9 cellular contexts compared by ENCODE assay signal in the genomic region with DNA sequence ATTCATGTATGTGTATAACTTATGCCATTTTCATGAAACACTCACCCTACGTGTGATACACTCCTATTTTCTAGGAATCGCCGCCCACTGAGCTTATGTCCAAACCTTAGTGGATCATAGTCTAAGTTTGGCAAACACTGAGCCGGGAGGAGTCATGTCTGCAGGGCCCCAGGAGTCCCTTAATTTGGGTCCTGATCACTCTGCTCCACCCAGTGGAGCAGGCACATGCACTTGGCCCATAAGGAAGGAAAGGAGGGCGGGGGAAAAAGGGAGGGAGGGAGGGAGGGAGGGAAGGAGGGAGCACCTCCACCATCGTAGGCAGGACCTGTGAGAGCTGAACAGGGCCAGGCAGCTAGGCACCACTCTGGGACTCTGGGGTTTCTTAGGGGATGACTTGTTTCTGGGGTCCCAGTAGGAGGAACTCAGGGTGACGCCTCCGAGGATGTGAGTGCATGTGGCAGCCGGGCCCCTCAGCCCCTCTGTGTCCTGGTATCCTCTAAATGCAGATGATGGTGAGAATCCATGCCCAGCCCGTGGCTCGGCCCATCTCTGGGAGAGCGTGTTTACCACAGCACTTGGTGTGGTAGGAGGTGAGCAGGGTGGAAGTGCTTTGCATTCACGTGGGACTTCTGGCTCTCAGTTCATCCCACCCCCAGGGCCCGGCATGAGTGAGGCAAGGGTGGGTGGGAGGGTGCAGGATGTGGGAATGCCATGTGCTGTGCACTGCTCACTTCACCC.
DNase-seq lines count a peak whose midpoint lies in the region; ATAC-seq, FAIRE-seq and TF ChIP-seq lines count a peak whose summit lies in the region.
"Had no signal": no experiment of that assay in that cellular context is flagged by ENCODE, and none has a peak within 500 bp of the region (broad histone marks: within the 10 kb centered on the region; RNA-seq: fewer than 3 reads in every experiment).

No MANE protein-coding gene starts in this region.

- H3K4me3 Mint-ChIP-seq in stimulated activated naive CD8-positive, alpha-beta T cell treated with anti-CD3 and anti-CD28 coated beads, Interleukin-15, amount 100 ng/mL, for 72 hours, result peak overlapping the region; percentile 82 to 88
- no peak overlapping the region for H3K4me3 Mint-ChIP-seq in Caco-2 (ENCODE audit: unreplicated experiment)

- POLR2A ChIA-PET in Caco-2 (lab: Charles Lee), result no interaction called here

- no peaks in the 10 kb centered on the region for H4K20me1 ChIP-seq in keratinocyte (ENCODE audit: control insufficient read depth, extremely low read depth, insufficient read depth, low read length)

- H3K4me3 ChIP-seq in keratinocyte (ENCODE audit: control insufficient read depth in 2 of 3, extremely low read depth in 1 of 3, insufficient read depth in 2 of 3, low read depth in 1 of 3, low read length in 3 of 3) (no peak overlapping the region), Caco-2 (ENCODE audit: low read depth, low read length) (no peak overlapping the region)

- H3K36me3 Mint-ChIP-seq in Caco-2 (ENCODE audit: insufficient read depth, unreplicated experiment), result no peaks in the 10 kb centered on the region

- H3K9ac ChIP-seq in keratinocyte (ENCODE audit: control insufficient read depth, extremely low read depth, insufficient read depth, low read length), result peak overlapping the region; percentile 19

- DNase-seq in activated CD8-positive, alpha-beta memory T cell treated with anti-CD3 and anti-CD28 coated beads, Interleukin-2, amount 50 U/mL, for 48 hours, result peak; percentile 83
- no peak for DNase-seq in keratinocyte (ENCODE audit: low read depth, low spot score)
- DNase-seq in stimulated activated naive CD8-positive, alpha-beta T cell treated with anti-CD3 and anti-CD28 coated beads, Interleukin-15, amount 100 ng/mL, for 72 hours, result peak; percentile 54
- no peak for DNase-seq in NK-92 treated with Interleukin-12 subunit alpha and Interleukin-12 subunit beta, amount 100 ng/mL, for 24 hours (lab: John Stamatoyannopoulos, UW)
- no peak for DNase-seq in NCI-H2029 (lab: John Stamatoyannopoulos, UW)
- no peak for DNase-seq in Caco-2
- DNase-seq in islet precursor cell, result no peak

- H3K9me3 ChIP-seq in KOPT-K1 (ENCODE audit: insufficient read depth, low read length, poor library complexity, severe bottlenecking) (no peaks in the 10 kb centered on the region), keratinocyte (ENCODE audit: control insufficient read depth, low read depth, low read length) (no peaks in the 10 kb centered on the region), Caco-2 (no peaks in the 10 kb centered on the region)

- no TSS peak for BruUV-seq in Caco-2 (replicated peaks; lab: Mats Ljungman, UMichigan)

- no peaks in the 10 kb centered on the region for H3K9me3 Mint-ChIP-seq in stimulated activated naive CD8-positive, alpha-beta T cell treated with anti-CD3 and anti-CD28 coated beads, Interleukin-15, amount 100 ng/mL, for 72 hours
- H3K9me3 Mint-ChIP-seq in Caco-2 (ENCODE audit: unreplicated experiment), result no peaks in the 10 kb centered on the region
- H3K9me3 Mint-ChIP-seq: neural crest cell had no signal

- H3K4me1 Mint-ChIP-seq in stimulated activated naive CD8-positive, alpha-beta T cell treated with anti-CD3 and anti-CD28 coated beads, Interleukin-15, amount 100 ng/mL, for 72 hours, result peaks cover 93% of the 10 kb centered on the region
- peaks cover 12% of the 10 kb centered on the region for H3K4me1 Mint-ChIP-seq in Caco-2 (ENCODE audit: low read depth, unreplicated experiment)

- no peaks in the 10 kb centered on the region for H3K79me2 ChIP-seq in keratinocyte (ENCODE audit: control insufficient read depth, insufficient read depth, low read length)

- H3K27ac ChIP-seq in KOPT-K1 (ENCODE audit: low read depth, low read length, poor library complexity, severe bottlenecking), result peak overlapping the region; percentile 86
- peak overlapping the region; percentile 88 for H3K27ac ChIP-seq in keratinocyte (ENCODE audit: control insufficient read depth, insufficient read depth, low read length)

- intact Hi-C loops in Caco-2 (cut with micrococcal nuclease; ENCODE audit: unreplicated experiment), result loop anchor here (1.0 to 5.0 kb wide), 5 partner anchors 43 to 235 kb away; no protein-coding TSS in a partner anchor

- dilution Hi-C loops in keratinocyte (cut with MboI; ENCODE audit: extremely low pct_ligation_motif_present, low sequenced_read_pairs), result no loop called here

- H2AFZ ChIP-seq in keratinocyte (ENCODE audit: control insufficient read depth, low read length), result peak overlapping the region; percentile 21

- peak overlapping the region; percentile 79 for H3K4me2 ChIP-seq in keratinocyte (ENCODE audit: control insufficient read depth, extremely low read depth, insufficient read depth, low read depth, low read length)

- peaks cover 37% of the 10 kb centered on the region for H3K4me1 ChIP-seq in keratinocyte (ENCODE audit: control insufficient read depth, extremely low read depth, insufficient read depth, low read length)
- H3K4me1 ChIP-seq in Caco-2, result no peaks in the 10 kb centered on the region

- ATAC-seq in stimulated activated naive CD8-positive, alpha-beta T cell treated with anti-CD3 and anti-CD28 coated beads, Interleukin-15, amount 100 ng/mL, for 72 hours, result peak; percentile 3

- H3K36me3 ChIP-seq in KOPT-K1 (ENCODE audit: insufficient read depth, low read length) (no peaks in the 10 kb centered on the region), keratinocyte (ENCODE audit: control insufficient read depth in 2 of 2, extremely low read depth in 1 of 2, insufficient read depth in 2 of 2, low read length in 2 of 2) (no peaks in the 10 kb centered on the region), Caco-2 (ENCODE audit: control insufficient read depth, insufficient read depth, low read length) (no peaks in the 10 kb centered on the region)

- H3K9me1 ChIP-seq in keratinocyte (ENCODE audit: control insufficient read depth, extremely low read depth, insufficient read depth, low read length), result no peaks in the 10 kb centered on the region

- H3K27me3 ChIP-seq in keratinocyte (ENCODE audit: control insufficient read depth, extremely low read depth, insufficient read depth, low read length) (no peaks in the 10 kb centered on the region), Caco-2 (replicated peaks; ENCODE audit: control insufficient read depth, insufficient read depth, low read length) (no peaks in the 10 kb centered on the region)

- H3K27ac Mint-ChIP-seq in stimulated activated naive CD8-positive, alpha-beta T cell treated with anti-CD3 and anti-CD28 coated beads, Interleukin-15, amount 100 ng/mL, for 72 hours, result peak overlapping the region; percentile 99 to 100
- H3K27ac Mint-ChIP-seq in Caco-2 (ENCODE audit: unreplicated experiment), result no peak overlapping the region

- FAIRE-seq in keratinocyte (lab: Jason Lieb, UNC), result no peak

- no peaks in the 10 kb centered on the region for H3K27me3 Mint-ChIP-seq in stimulated activated naive CD8-positive, alpha-beta T cell treated with anti-CD3 and anti-CD28 coated beads, Interleukin-15, amount 100 ng/mL, for 72 hours
- H3K27me3 Mint-ChIP-seq in Caco-2 (ENCODE audit: insufficient read depth, unreplicated experiment), result no peaks in the 10 kb centered on the region

- TF ChIP-seq CTCF in keratinocyte (optimal IDR thresholded peaks at IDR 0.05 in 1 of 3, IDR thresholded peaks at IDR 0.05 in 1 of 3, conservative IDR thresholded peaks at IDR 0.05 in 1 of 3; ENCODE audit: extremely low read depth in 1 of 3, insufficient read depth in 2 of 3, low read length in 3 of 3) (peak in 1 of 3 experiments; percentile 13), Caco-2 (IDR thresholded peaks at IDR 0.05; ENCODE audit: insufficient read depth in 1 of 2, low read depth in 1 of 2, low read length in 1 of 2, severe bottlenecking in 1 of 2, unreplicated experiment in 1 of 2) (no peak)

- CTCF ChIA-PET in Caco-2 (lab: Charles Lee), result interaction anchor here (0.6 to 1.9 kb wide), 12 partner anchors 20 to 308 kb away, joined by 3 to 20 read pairs (median 4); no protein-coding TSS in a partner anchor

Comparison
In these comparisons a context has a peak if more than half of its experiments do, and no peak if none do; other contexts are left out.
1. DNase-seq: peak in activated CD8-positive, alpha-beta memory T cell treated with anti-CD3 and anti-CD28 coated beads, Interleukin-2, amount 50 U/mL, for 48 hours (single experiment) and stimulated activated naive CD8-positive, alpha-beta T cell treated with anti-CD3 and anti-CD28 coated beads, Interleukin-15, amount 100 ng/mL, for 72 hours (2 of 2); none in keratinocyte (single experiment), NK-92 treated with Interleukin-12 subunit alpha and Interleukin-12 subunit beta, amount 100 ng/mL, for 24 hours (single experiment), NCI-H2029 (single experiment), Caco-2 (0 of 2) and islet precursor cell (single experiment).